Comparison of ENCODE assay signal across 14 cellular contexts in genomic region chr4:113607998-113608397, GRCh38.
A peak's percentile ranks its signal among the peaks of the same experiment; 100 is the strongest.
DNase-seq lines count a peak whose midpoint lies in the region; ATAC-seq and TF ChIP-seq lines count a peak whose summit lies in the region.
"Had no signal": no experiment of that assay in that cellular context is flagged by ENCODE, and none has a peak within 500 bp of the region (broad histone marks: within the 10 kb centered on the region; RNA-seq: fewer than 3 reads in every experiment).

No MANE protein-coding gene starts in this region.

- no peaks in the 10 kb centered on the region for H3K79me2 ChIP-seq in mesendoderm (ENCODE audit: control insufficient read depth, insufficient read depth, low read length)

- no peak overlapping the region for H2AK5ac ChIP-seq in mesendoderm (ENCODE audit: low read length)

- H3K56ac ChIP-seq in mesendoderm (ENCODE audit: low read length) = no peak overlapping the region

- H3K27me3 ChIP-seq in mesendoderm (ENCODE audit: insufficient read depth, low read length, poor library complexity) = no peaks in the 10 kb centered on the region
- H3K27me3 ChIP-seq: colonic mucosa had no signal

- no peak overlapping the region for H4K5ac ChIP-seq in mesendoderm (ENCODE audit: low read length)

- intact Hi-C loops in activated CD8-positive, alpha-beta T cell treated with anti-CD3 and anti-CD28 coated beads for 36 hours (cut with micrococcal nuclease) = no loop called here

- H3K27me3 Mint-ChIP-seq in activated CD8-positive, alpha-beta T cell treated with anti-CD3 and anti-CD28 coated beads for 36 hours = no peaks in the 10 kb centered on the region
- H3K27me3 Mint-ChIP-seq in activated CD8-positive, alpha-beta T cell treated with anti-CD3 and anti-CD28 coated beads, Interleukin-2, amount 10 ng/mL, durations not matched to agents 7 days and 5 days (ENCODE audit: low read depth) = no peaks in the 10 kb centered on the region
- H3K27me3 Mint-ChIP-seq: activated CD8-positive, alpha-beta memory T cell treated with anti-CD3 and anti-CD28 coated beads, Interleukin-2, amount 10 ng/mL, durations not matched to agents 7 days and 5 days had no signal

- no peak overlapping the region for H3K4ac ChIP-seq in mesendoderm (ENCODE audit: low read depth, low read length)

- no peak overlapping the region for H3K18ac ChIP-seq in mesendoderm (ENCODE audit: low read length)

- TF ChIP-seq CTCF in activated CD8-positive, alpha-beta T cell treated with anti-CD3 and anti-CD28 coated beads for 36 hours (IDR thresholded peaks at IDR 0.05) = no peak

- no peak overlapping the region for H3K4me3 Mint-ChIP-seq in activated CD8-positive, alpha-beta T cell treated with anti-CD3 and anti-CD28 coated beads for 36 hours
- no peak overlapping the region for H3K4me3 Mint-ChIP-seq in activated CD8-positive, alpha-beta T cell treated with anti-CD3 and anti-CD28 coated beads, Interleukin-2, amount 10 ng/mL, durations not matched to agents 7 days and 5 days
- H3K4me3 Mint-ChIP-seq: activated CD8-positive, alpha-beta memory T cell treated with anti-CD3 and anti-CD28 coated beads, Interleukin-2, amount 10 ng/mL, durations not matched to agents 7 days and 5 days had no signal

- ATAC-seq in activated CD8-positive, alpha-beta T cell treated with anti-CD3 and anti-CD28 coated beads for 36 hours = peak; percentile 65
- ATAC-seq in activated CD8-positive, alpha-beta T cell treated with anti-CD3 and anti-CD28 coated beads, Interleukin-2, amount 10 ng/mL, durations not matched to agents 7 days and 5 days = no peak
- ATAC-seq in GM19452 (IDR thresholded peaks at IDR 0.05; ENCODE audit: unreplicated experiment) = peak; percentile 53
- peak; percentile 86 for ATAC-seq in HG03378 (IDR thresholded peaks at IDR 0.05; ENCODE audit: unreplicated experiment)
- ATAC-seq: activated CD8-positive, alpha-beta memory T cell treated with anti-CD3 and anti-CD28 coated beads, Interleukin-2, amount 10 ng/mL, durations not matched to agents 7 days and 5 days; esophagus mucosa; left colon had no signal

- CTCF ChIA-PET in activated CD8-positive, alpha-beta T cell treated with anti-CD3 and anti-CD28 coated beads for 36 hours (lab: Charles Lee) = no interaction called here
- CTCF ChIA-PET in activated CD8-positive, alpha-beta T cell treated with anti-CD3 and anti-CD28 coated beads, Interleukin-2, amount 10 ng/mL, durations not matched to agents 7 days and 5 days (lab: Charles Lee) = no interaction called here

- no CpG with 5 or more reads among the region's 1 CpG for WGBS in mesendoderm (ENCODE audit: extremely low coverage, insufficient coverage, low lambda C conversion rate)

- no peak for DNase-seq in activated CD8-positive, alpha-beta T cell treated with anti-CD3 and anti-CD28 coated beads for 36 hours
- DNase-seq in activated CD8-positive, alpha-beta T cell treated with anti-CD3 and anti-CD28 coated beads, Interleukin-2, amount 10 ng/mL, durations not matched to agents 7 days and 5 days = no peak
- DNase-seq in mesendoderm (no peak), NCI-H2227 treated with DMSO at 0.1 percent for 48 hours (lab: John Stamatoyannopoulos, UW) (no peak), NCI-H146 treated with DMSO at 0.1 percent for 48 hours (lab: John Stamatoyannopoulos, UW; ENCODE audit: unreplicated experiment) (no peak), GOT3 (lab: John Stamatoyannopoulos, UW) (no peak)
- DNase-seq: activated CD8-positive, alpha-beta memory T cell treated with anti-CD3 and anti-CD28 coated beads, Interleukin-2, amount 10 ng/mL, durations not matched to agents 7 days and 5 days; amniotic stem cell; colonic mucosa; left colon; NK-92 treated with Interleukin-12 subunit alpha and Interleukin-12 subunit beta, amount 100 ng/mL, for 24 hours had no signal

- peaks cover 51% of the 10 kb centered on the region for H3K36me3 Mint-ChIP-seq in activated CD8-positive, alpha-beta T cell treated with anti-CD3 and anti-CD28 coated beads for 36 hours (ENCODE audit: low read depth)
- H3K36me3 Mint-ChIP-seq in activated CD8-positive, alpha-beta T cell treated with anti-CD3 and anti-CD28 coated beads, Interleukin-2, amount 10 ng/mL, durations not matched to agents 7 days and 5 days (ENCODE audit: low read depth) = peaks cover 49% of the 10 kb centered on the region

- POLR2A ChIA-PET in activated CD8-positive, alpha-beta T cell treated with anti-CD3 and anti-CD28 coated beads for 36 hours (lab: Charles Lee) = no interaction called here
- POLR2A ChIA-PET in activated CD8-positive, alpha-beta T cell treated with anti-CD3 and anti-CD28 coated beads, Interleukin-2, amount 10 ng/mL, durations not matched to agents 7 days and 5 days (lab: Charles Lee) = no interaction called here

- H2BK15ac ChIP-seq in mesendoderm (replicated peaks; ENCODE audit: low read depth) = peak overlapping the region; percentile 19

- peaks cover 26% of the 10 kb centered on the region for H3K4me1 Mint-ChIP-seq in activated CD8-positive, alpha-beta T cell treated with anti-CD3 and anti-CD28 coated beads for 36 hours (ENCODE audit: low read depth)
- H3K4me1 Mint-ChIP-seq in activated CD8-positive, alpha-beta T cell treated with anti-CD3 and anti-CD28 coated beads, Interleukin-2, amount 10 ng/mL, durations not matched to agents 7 days and 5 days (ENCODE audit: low read depth) = peaks cover 5% of the 10 kb centered on the region

- H2BK5ac ChIP-seq in mesendoderm (ENCODE audit: low read length) = no peak overlapping the region

- H3K4me2 ChIP-seq in mesendoderm (ENCODE audit: low read length) = no peak overlapping the region

- H3K23ac ChIP-seq in mesendoderm (ENCODE audit: low read length) = no peak overlapping the region

- H4K8ac ChIP-seq in mesendoderm (ENCODE audit: low read depth, low read length) = no peak overlapping the region

- H3K9me3 Mint-ChIP-seq in activated CD8-positive, alpha-beta T cell treated with anti-CD3 and anti-CD28 coated beads for 36 hours = peaks cover 7% of the 10 kb centered on the region
- H3K9me3 Mint-ChIP-seq in activated CD8-positive, alpha-beta T cell treated with anti-CD3 and anti-CD28 coated beads, Interleukin-2, amount 10 ng/mL, durations not matched to agents 7 days and 5 days (ENCODE audit: insufficient read depth) = peaks cover 3% of the 10 kb centered on the region

- no peak overlapping the region for H3K27ac ChIP-seq in mesendoderm (ENCODE audit: low read depth, low read length)
- H3K27ac ChIP-seq: colonic mucosa had no signal

- no peaks in the 10 kb centered on the region for H3K4me1 ChIP-seq in mesendoderm (ENCODE audit: control insufficient read depth, low read depth, low read length)
- H3K4me1 ChIP-seq: colonic mucosa had no signal

- H3K9ac ChIP-seq in mesendoderm (ENCODE audit: low read length) = no peak overlapping the region

- no peak overlapping the region for H3K4me3 ChIP-seq in mesendoderm (ENCODE audit: low read length)
- H3K4me3 ChIP-seq: colonic mucosa had no signal

- H2BK120ac ChIP-seq in mesendoderm (ENCODE audit: low read depth, low read length) = no peak overlapping the region

- peak overlapping the region; percentile 59 for H3K27ac Mint-ChIP-seq in activated CD8-positive, alpha-beta T cell treated with anti-CD3 and anti-CD28 coated beads for 36 hours
- H3K27ac Mint-ChIP-seq in activated CD8-positive, alpha-beta T cell treated with anti-CD3 and anti-CD28 coated beads, Interleukin-2, amount 10 ng/mL, durations not matched to agents 7 days and 5 days = no peak overlapping the region
- H3K27ac Mint-ChIP-seq: activated CD8-positive, alpha-beta memory T cell treated with anti-CD3 and anti-CD28 coated beads, Interleukin-2, amount 10 ng/mL, durations not matched to agents 7 days and 5 days had no signal

- H3K79me1 ChIP-seq in mesendoderm (ENCODE audit: low read length) = no peaks in the 10 kb centered on the region

- no peaks in the 10 kb centered on the region for H3K36me3 ChIP-seq in mesendoderm (ENCODE audit: control insufficient read depth, insufficient read depth, low read length)
- H3K36me3 ChIP-seq: colonic mucosa had no signal
